In the genomic region with DNA sequence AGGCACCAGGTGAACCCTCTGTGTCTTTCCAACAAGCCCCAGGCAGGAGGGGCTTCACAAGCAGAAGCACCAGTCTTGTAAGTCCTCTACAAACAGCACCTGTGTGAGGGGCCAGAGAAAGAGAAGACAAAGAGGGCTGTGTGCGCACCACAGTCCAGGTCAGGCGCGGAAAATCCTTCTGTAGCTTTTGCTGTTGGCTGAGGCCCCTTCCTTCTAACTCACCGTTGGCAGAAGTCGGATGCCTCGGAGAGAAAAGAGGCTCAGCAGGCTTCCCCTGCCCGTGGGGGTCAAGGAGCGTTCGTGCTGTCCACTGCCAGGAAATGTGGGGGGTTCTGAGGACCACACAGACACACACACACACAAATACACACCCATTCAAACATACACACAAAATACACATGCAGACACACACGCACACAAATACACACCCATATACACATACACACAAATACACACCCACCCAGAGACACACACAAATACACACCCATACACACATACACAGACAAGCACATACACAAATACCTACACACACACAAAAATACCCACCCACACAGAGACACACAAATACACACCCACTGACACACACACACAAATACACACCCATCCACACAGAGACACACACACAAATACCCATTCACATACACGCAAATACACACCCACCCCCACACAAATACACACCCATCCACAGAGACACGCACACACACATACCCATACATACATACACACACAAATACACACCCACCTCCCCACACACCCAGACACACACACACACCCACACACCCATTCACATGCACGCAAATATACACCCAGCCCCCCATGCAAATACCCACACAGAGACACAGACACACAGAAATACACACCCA, we compare ENCODE assay signal across 12 cellular contexts. TPM values are rescaled to one million over a fixed set of nuclear protein-coding genes. Genes with fewer than 3 reads are reported as not detected.
A peak's percentile ranks its signal among the peaks of the same experiment; 100 is the strongest.
DNase-seq lines count a peak whose midpoint lies in the region; ATAC-seq and TF ChIP-seq lines count a peak whose summit lies in the region.
"Had no signal": no experiment of that assay in that cellular context is flagged by ENCODE, and none has a peak within 500 bp of the region (broad histone marks: within the 10 kb centered on the region; RNA-seq: fewer than 3 reads in every experiment).

No MANE protein-coding gene starts in this region.

- H3K79me2 ChIP-seq in GM23248 (ENCODE audit: insufficient read depth): no peaks in the 10 kb centered on the region
- H3K79me2 ChIP-seq in osteoblast (ENCODE audit: insufficient read depth, low read length): no peaks in the 10 kb centered on the region

- H3K27ac Mint-ChIP-seq in CD4-positive, alpha-beta T cell: no peak overlapping the region
- H3K27ac Mint-ChIP-seq: activated CD8-positive, alpha-beta T cell treated with anti-CD3 and anti-CD28 coated beads, Interleukin-2, amount 10 ng/mL, durations not matched to agents 7 days and 5 days had no signal

- H3K9me2 ChIP-seq in GM23248 (ENCODE audit: insufficient read depth): no peaks in the 10 kb centered on the region

- H3K27me3 ChIP-seq in GM23248 (replicated peaks; ENCODE audit: insufficient read depth): no peaks in the 10 kb centered on the region; the same call in 1 of the 2 replicates
- no peaks in the 10 kb centered on the region for H3K27me3 ChIP-seq in breast epithelium
- peaks cover 10% of the 10 kb centered on the region for H3K27me3 ChIP-seq in osteoblast (ENCODE audit: insufficient read depth, low read length)
- H3K27me3 ChIP-seq in CD4-positive, alpha-beta T cell (ENCODE audit: control insufficient read depth, insufficient read depth, low read length): no peaks in the 10 kb centered on the region
- H3K27me3 ChIP-seq: uterus had no signal

- peaks cover 26% of the 10 kb centered on the region for H3K4me1 Mint-ChIP-seq in CD4-positive, alpha-beta T cell (ENCODE audit: low read depth)

- peaks cover 22% of the 10 kb centered on the region for H3F3A ChIP-seq in GM23248 (ENCODE audit: insufficient read depth)

- H3K4me3 Mint-ChIP-seq in CD4-positive, alpha-beta T cell: no peak overlapping the region
- H3K4me3 Mint-ChIP-seq: activated CD8-positive, alpha-beta T cell treated with anti-CD3 and anti-CD28 coated beads, Interleukin-2, amount 10 ng/mL, durations not matched to agents 7 days and 5 days had no signal

- CTCF ChIA-PET in CD4-positive, alpha-beta T cell (lab: Charles Lee): no interaction called here

- no peaks in the 10 kb centered on the region for H3K36me3 ChIP-seq in GM23248 (ENCODE audit: low read depth)
- H3K36me3 ChIP-seq in breast epithelium: no peaks in the 10 kb centered on the region
- no peaks in the 10 kb centered on the region for H3K36me3 ChIP-seq in osteoblast (ENCODE audit: insufficient read depth, low read length)
- H3K36me3 ChIP-seq: uterus had no signal

- H4K20me1 ChIP-seq in GM23248 (ENCODE audit: insufficient read depth): no peaks in the 10 kb centered on the region
- H4K20me1 ChIP-seq in osteoblast (ENCODE audit: insufficient read depth, low read length): no peaks in the 10 kb centered on the region

- H3K4me2 ChIP-seq in GM23248 (ENCODE audit: unreplicated experiment): no peak overlapping the region
- no peak overlapping the region for H3K4me2 ChIP-seq in osteoblast (ENCODE audit: insufficient read depth, low read length)

- POLR2A ChIA-PET in CD4-positive, alpha-beta T cell (lab: Charles Lee): no interaction called here

- H3K27ac ChIP-seq in GM23248: no peak overlapping the region
- H3K27ac ChIP-seq in breast epithelium: peak overlapping the region; percentile 84 to 89
- no peak overlapping the region for H3K27ac ChIP-seq in osteoblast (ENCODE audit: low read depth, low read length)
- no peak overlapping the region for H3K27ac ChIP-seq in CD4-positive, alpha-beta T cell (ENCODE audit: low read depth, low read length)
- H3K27ac ChIP-seq: foreskin keratinocyte, SK-N-MC, uterus had no signal

- DNase-seq in GM23248 (peak; percentile 41), breast epithelium (ENCODE audit: low spot score in 2 of 2) (peak in 1 of 2 donors; percentile 44), osteoblast (ENCODE audit: insufficient read length, low spot score, missing footprints) (peak; percentile 62), GDM1 (lab: John Stamatoyannopoulos, UW) (no peak)
- DNase-seq in CD4-positive, alpha-beta T cell: no peak
- DNase-seq: activated CD8-positive, alpha-beta T cell treated with anti-CD3 and anti-CD28 coated beads, Interleukin-2, amount 10 ng/mL, durations not matched to agents 7 days and 5 days; foreskin keratinocyte; NCI-H2171 treated with DMSO at 0.1 percent for 48 hours; uterus had no signal

- no peaks in the 10 kb centered on the region for H3K9me3 Mint-ChIP-seq in CD4-positive, alpha-beta T cell

- TF ChIP-seq CTCF in breast epithelium (IDR thresholded peaks at IDR 0.05): no peak
- no peak for TF ChIP-seq CTCF in osteoblast (IDR thresholded peaks at IDR 0.05; ENCODE audit: extremely low read depth, low read depth, low read length)
- no peak for TF ChIP-seq CTCF in CD4-positive, alpha-beta T cell (IDR thresholded peaks at IDR 0.05)

- in situ Hi-C loops in GM23248 (cut with MboI): no loop called here

- no peak for ATAC-seq in activated CD4-positive, CD25-positive, alpha-beta regulatory T cell treated with anti-CD3 and anti-CD28 coated beads, Interleukin-2, amount 50 U/mL, for 24 hours
- ATAC-seq in CD4-positive, alpha-beta T cell (ENCODE audit: poor library complexity): no peak
- ATAC-seq: activated CD8-positive, alpha-beta T cell treated with anti-CD3 and anti-CD28 coated beads, Interleukin-2, amount 10 ng/mL, durations not matched to agents 7 days and 5 days had no signal

- no peak for TF ChIP-seq POLR2A in breast epithelium (IDR thresholded peaks at IDR 0.05)

- H3K36me3 Mint-ChIP-seq in CD4-positive, alpha-beta T cell (ENCODE audit: low read depth): no peaks in the 10 kb centered on the region

- 63 to 66% methylated on average over 13 of the region's 13 CpGs for WGBS in GM23248 (ENCODE audit: low coverage in 1 of 2, low lambda C conversion rate in 2 of 2, missing lambda C conversion rate in 2 of 2), 2 experiments

- H3K9me3 ChIP-seq in GM23248 (ENCODE audit: low read depth): no peaks in the 10 kb centered on the region
- H3K9me3 ChIP-seq in breast epithelium: no peaks in the 10 kb centered on the region
- H3K9me3 ChIP-seq in osteoblast (ENCODE audit: low read depth, low read length): no peaks in the 10 kb centered on the region
- H3K9me3 ChIP-seq in CD4-positive, alpha-beta T cell (ENCODE audit: control insufficient read depth, low read length): no peaks in the 10 kb centered on the region
- H3K9me3 ChIP-seq: uterus had no signal

- H2AFZ ChIP-seq in GM23248 (no peak overlapping the region), osteoblast (ENCODE audit: low read length) (no peak overlapping the region)

- H3K9ac ChIP-seq in GM23248: no peak overlapping the region

- intact Hi-C loops in breast epithelium (cut with DNase I; ENCODE audit: low total_unique reads): no loop called here
- intact Hi-C loops in CD4-positive, alpha-beta T cell (cut with DNase I, micrococcal nuclease): no loop called here

- H3K27me3 Mint-ChIP-seq in CD4-positive, alpha-beta T cell: peaks cover 13% of the 10 kb centered on the region

- peaks cover 6% of the 10 kb centered on the region for H3K4me1 ChIP-seq in GM23248 (ENCODE audit: insufficient read depth)
- H3K4me1 ChIP-seq in breast epithelium: peaks cover 0 to 8% of the 10 kb centered on the region in 2 donors
- peaks cover 18% of the 10 kb centered on the region for H3K4me1 ChIP-seq in osteoblast (ENCODE audit: insufficient read depth, low read length)
- H3K4me1 ChIP-seq: uterus had no signal

- H3K4me3 ChIP-seq in GM23248 (no peak overlapping the region), breast epithelium (peak overlapping the region in 1 of 3 donors; percentile 22), osteoblast (ENCODE audit: insufficient read depth, low read length) (no peak overlapping the region)
- H3K4me3 ChIP-seq: SK-N-MC, uterus had no signal

RNA-seq across cellular contexts. Expression of gene ZG16B, which starts 6.8 kb away (rescaled TPM):
- not detected in 2 replicates for total RNA-seq in GM23248 (2014; rRNA removed; shearing (Covaris generic))
- not detected in 2 replicates for polyA plus RNA-seq in GM23248 (2016; fragmentation: Nextera tagmentation; extraction: Ambion mirVana)
- total RNA-seq in breast epithelium (10 to 100 TPM in 2 of 3 donors, not detected in 1; 24.6 to 46.5 TPM), osteoblast (0.88 and 1.4 TPM in 2 replicates)
- not detected for total RNA-seq in CD4-positive, alpha-beta T cell

RNA-seq across cellular contexts. Expression of gene PRSS21, which starts 19.8 kb away (rescaled TPM):
- total RNA-seq in GM23248 (2014; rRNA removed; shearing (Covaris generic)): not detected in 2 replicates
- not detected in 2 replicates for polyA plus RNA-seq in GM23248 (2016; fragmentation: Nextera tagmentation; extraction: Ambion mirVana)
- total RNA-seq in breast epithelium: 1 to 10 TPM in 2 of 3 donors, not detected in 1; 2.9 to 4.9 TPM
- total RNA-seq in osteoblast: not detected in 2 replicates
- not detected for total RNA-seq in CD4-positive, alpha-beta T cell
- total RNA-seq: uterus had no signal

RNA-seq across cellular contexts. Expression of gene PRSS22, which starts 21.1 kb away (rescaled TPM):
- not detected in 2 replicates for total RNA-seq in GM23248 (2014; rRNA removed; shearing (Covaris generic))
- not detected in 2 replicates for polyA plus RNA-seq in GM23248 (2016; fragmentation: Nextera tagmentation; extraction: Ambion mirVana)
- total RNA-seq in breast epithelium: 10 to 100 TPM in 2 of 3 donors, not detected in 1; 13.6 to 18.7 TPM
- total RNA-seq in osteoblast: not detected in 2 replicates
- total RNA-seq in CD4-positive, alpha-beta T cell: 1 to 10 TPM in 1 of 2 experiments, under 1 TPM in 1; 0.93 to 1.1 TPM
- total RNA-seq: activated CD8-positive, alpha-beta T cell treated with anti-CD3 and anti-CD28 coated beads, Interleukin-2, amount 10 ng/mL, durations not matched to agents 7 days and 5 days had no signal

RNA-seq across cellular contexts. Expression of gene PRSS41, which starts 38.6 kb away (rescaled TPM):
- total RNA-seq in GM23248 (2014; rRNA removed; shearing (Covaris generic)): not detected in 2 replicates
- not detected in 2 replicates for polyA plus RNA-seq in GM23248 (2016; fragmentation: Nextera tagmentation; extraction: Ambion mirVana)
- total RNA-seq in breast epithelium (not detected), osteoblast (not detected in 2 replicates)
- not detected for total RNA-seq in CD4-positive, alpha-beta T cell
- total RNA-seq: activated CD8-positive, alpha-beta T cell treated with anti-CD3 and anti-CD28 coated beads, Interleukin-2, amount 10 ng/mL, durations not matched to agents 7 days and 5 days; foreskin keratinocyte; renal cortical epithelial cell; uterus had no signal
- polyA plus RNA-seq: foreskin keratinocyte had no signal

RNA-seq across cellular contexts. Expression of gene FLYWCH2, which starts 46.1 kb away (rescaled TPM):
- total RNA-seq in GM23248 (2014; rRNA removed; shearing (Covaris generic)): 60.3 and 112 TPM in 2 replicates
- 48.6 and 53.6 TPM in 2 replicates for polyA plus RNA-seq in GM23248 (2016; fragmentation: Nextera tagmentation; extraction: Ambion mirVana)
- total RNA-seq in breast epithelium (10 to 100 TPM; 36.0 to 49.2 (median 47.9) TPM), osteoblast (38.7 and 43.6 TPM in 2 replicates)
- 1 to 10 TPM; 7.8 to 8.1 TPM for total RNA-seq in CD4-positive, alpha-beta T cell

Comparison
In these comparisons a context has a peak if more than half of its experiments do, and no peak if none do; other contexts are left out.
1. DNase-seq: peak in GM23248 (single experiment) and osteoblast (single experiment); none in GDM1 (single experiment) and CD4-positive, alpha-beta T cell (0 of 10).
2. H3K27ac ChIP-seq: peak in breast epithelium (2 of 2); none in GM23248 (single experiment), osteoblast (single experiment) and CD4-positive, alpha-beta T cell (single experiment).